Comparison of ENCODE assay signal across 12 cellular contexts in the genomic region with DNA sequence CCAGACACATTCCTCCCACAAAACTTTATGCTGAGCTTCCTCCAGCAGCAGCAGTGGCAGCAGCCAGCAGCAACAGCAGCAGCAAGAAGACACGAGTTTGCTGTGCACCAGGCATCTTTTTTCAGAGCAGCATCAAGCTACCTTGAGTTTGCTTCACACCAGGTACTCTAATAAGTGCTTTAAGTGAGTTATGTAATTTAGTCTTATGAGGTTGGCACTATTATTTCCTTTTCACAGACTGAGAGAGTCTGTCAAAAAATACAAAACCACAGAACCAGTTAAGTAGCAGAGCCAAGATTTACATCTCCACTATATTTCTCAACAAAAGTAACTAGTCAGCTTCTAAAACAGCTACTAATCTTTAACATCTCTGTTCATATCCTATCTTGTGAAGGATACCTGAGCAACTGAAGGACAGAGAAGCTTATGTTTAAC. TPM values are rescaled to one million over a fixed set of nuclear protein-coding genes. Genes with fewer than 3 reads are reported as not detected.
DNase-seq lines count a peak whose midpoint lies in the region; ATAC-seq, FAIRE-seq and TF ChIP-seq lines count a peak whose summit lies in the region.
"Had no signal": no experiment of that assay in that cellular context is flagged by ENCODE, and none has a peak within 500 bp of the region (broad histone marks: within the 10 kb centered on the region; RNA-seq: fewer than 3 reads in every experiment).

No MANE protein-coding gene starts in this region.

- intact Hi-C loops in Right ventricle myocardium superior (cut with DNase I) (no loop called here), pancreas (cut with DNase I) (no loop called here)

- no peak for TF ChIP-seq CTCF in cardiac muscle cell (IDR thresholded peaks at IDR 0.05; ENCODE audit: low read depth, low read length)
- no peak for TF ChIP-seq CTCF in pancreas (IDR thresholded peaks at IDR 0.05)

- no peak for ATAC-seq in Right ventricle myocardium superior (ENCODE audit: poor library complexity)
- peak; percentile 48 for ATAC-seq in activated CD8-positive, alpha-beta T cell treated with anti-CD3 and anti-CD28 coated beads, Interleukin-2, amount 10 ng/mL, durations not matched to agents 7 days and 5 days
- peak; percentile 89 for ATAC-seq in effector memory CD8-positive, alpha-beta T cell (replicated peaks)
- ATAC-seq in stimulated activated naive CD8-positive, alpha-beta T cell treated with anti-CD3 and anti-CD28 coated beads, Interleukin-15, amount 100 ng/mL, for 72 hours = peak; percentile 31
- ATAC-seq in HG03460 (IDR thresholded peaks at IDR 0.05; ENCODE audit: unreplicated experiment) = no peak
- ATAC-seq in pancreas = no peak
- ATAC-seq in HG02884 (IDR thresholded peaks at IDR 0.05; ENCODE audit: unreplicated experiment) = no peak

- H3K4me3 ChIP-seq in cardiac muscle cell = no peak overlapping the region
- H3K4me3 ChIP-seq in pancreas = no peak overlapping the region

- whole genome bisulfite sequencing in pancreas, 2 donors = 17 to 29% methylated on average over 1 of the region's 1 CpG

- peaks cover 52% of the 10 kb centered on the region for H3K36me3 Mint-ChIP-seq in activated CD8-positive, alpha-beta T cell treated with anti-CD3 and anti-CD28 coated beads, Interleukin-2, amount 10 ng/mL, durations not matched to agents 7 days and 5 days (ENCODE audit: low read depth)
- H3K36me3 Mint-ChIP-seq in effector memory CD8-positive, alpha-beta T cell (ENCODE audit: insufficient read depth) = peaks cover 19% of the 10 kb centered on the region

- no peaks in the 10 kb centered on the region for H3K27me3 Mint-ChIP-seq in activated CD8-positive, alpha-beta T cell treated with anti-CD3 and anti-CD28 coated beads, Interleukin-2, amount 10 ng/mL, durations not matched to agents 7 days and 5 days (ENCODE audit: low read depth)
- no peaks in the 10 kb centered on the region for H3K27me3 Mint-ChIP-seq in effector memory CD8-positive, alpha-beta T cell
- H3K27me3 Mint-ChIP-seq in stimulated activated naive CD8-positive, alpha-beta T cell treated with anti-CD3 and anti-CD28 coated beads, Interleukin-15, amount 100 ng/mL, for 72 hours = no peaks in the 10 kb centered on the region

- no peak overlapping the region for H3K4me3 Mint-ChIP-seq in activated CD8-positive, alpha-beta T cell treated with anti-CD3 and anti-CD28 coated beads, Interleukin-2, amount 10 ng/mL, durations not matched to agents 7 days and 5 days
- H3K4me3 Mint-ChIP-seq in effector memory CD8-positive, alpha-beta T cell = peak overlapping the region; percentile 72 to 79
- no peak overlapping the region for H3K4me3 Mint-ChIP-seq in stimulated activated naive CD8-positive, alpha-beta T cell treated with anti-CD3 and anti-CD28 coated beads, Interleukin-15, amount 100 ng/mL, for 72 hours

- H3K4me1 ChIP-seq in cardiac muscle cell (ENCODE audit: low read depth) (peaks cover 11% of the 10 kb centered on the region), pancreas (peaks cover 0 to 5% (median 0%) of the 10 kb centered on the region in 3 donors)

- no peaks in the 10 kb centered on the region for H3K9me3 Mint-ChIP-seq in activated CD8-positive, alpha-beta T cell treated with anti-CD3 and anti-CD28 coated beads, Interleukin-2, amount 10 ng/mL, durations not matched to agents 7 days and 5 days (ENCODE audit: insufficient read depth)
- H3K9me3 Mint-ChIP-seq in effector memory CD8-positive, alpha-beta T cell = no peaks in the 10 kb centered on the region
- peaks cover 7% of the 10 kb centered on the region in 2 donors for H3K9me3 Mint-ChIP-seq in stimulated activated naive CD8-positive, alpha-beta T cell treated with anti-CD3 and anti-CD28 coated beads, Interleukin-15, amount 100 ng/mL, for 72 hours

- CTCF ChIA-PET in activated CD8-positive, alpha-beta T cell treated with anti-CD3 and anti-CD28 coated beads, Interleukin-2, amount 10 ng/mL, durations not matched to agents 7 days and 5 days (lab: Charles Lee) = interaction anchor here (0.9 to 1.9 kb wide), 5 partner anchors 8 to 73 kb away, joined by 3 to 7 read pairs (median 5); a partner anchor contains a TSS

- DNase-seq in cardiac muscle cell (ENCODE audit: low read depth in 1 of 2, low spot score in 1 of 2) (no peak), Right ventricle myocardium superior (no peak), pancreas (no peak)
- DNase-seq in activated CD8-positive, alpha-beta T cell treated with anti-CD3 and anti-CD28 coated beads, Interleukin-2, amount 10 ng/mL, durations not matched to agents 7 days and 5 days = no peak
- DNase-seq in effector memory CD8-positive, alpha-beta T cell = peak in 1 of 3 experiments; percentile 26
- no peak for DNase-seq in stimulated activated naive CD8-positive, alpha-beta T cell treated with anti-CD3 and anti-CD28 coated beads, Interleukin-15, amount 100 ng/mL, for 72 hours
- DNase-seq: MV-4-11; SIG-M5; stimulated activated CD4-positive, alpha-beta T cell treated with anti-CD3 and anti-CD28 coated beads, Interleukin-1b, Interleukin-23, amount 100 ng/mL, for 48 hours had no signal

- H3K36me3 ChIP-seq in cardiac muscle cell = no peaks in the 10 kb centered on the region
- no peaks in the 10 kb centered on the region for H3K36me3 ChIP-seq in pancreas

- FAIRE-seq in pancreas (lab: Jason Lieb, UNC) = no peak
- FAIRE-seq: GM12891 had no signal

- peak overlapping the region; percentile 60 for H3K27ac ChIP-seq in cardiac muscle cell
- no peak overlapping the region for H3K27ac ChIP-seq in pancreas

- H3K4me1 Mint-ChIP-seq in activated CD8-positive, alpha-beta T cell treated with anti-CD3 and anti-CD28 coated beads, Interleukin-2, amount 10 ng/mL, durations not matched to agents 7 days and 5 days (ENCODE audit: low read depth) = peaks cover 54% of the 10 kb centered on the region
- peaks cover 48 to 52% of the 10 kb centered on the region in 2 donors for H3K4me1 Mint-ChIP-seq in effector memory CD8-positive, alpha-beta T cell (ENCODE audit: low read depth in 2 of 2)
- peaks cover 66% of the 10 kb centered on the region for H3K4me1 Mint-ChIP-seq in stimulated activated naive CD8-positive, alpha-beta T cell treated with anti-CD3 and anti-CD28 coated beads, Interleukin-15, amount 100 ng/mL, for 72 hours

- H3K27ac Mint-ChIP-seq in activated CD8-positive, alpha-beta T cell treated with anti-CD3 and anti-CD28 coated beads, Interleukin-2, amount 10 ng/mL, durations not matched to agents 7 days and 5 days = peak overlapping the region; percentile 50
- H3K27ac Mint-ChIP-seq in effector memory CD8-positive, alpha-beta T cell = peak overlapping the region; percentile 91 to 95
- peak overlapping the region; percentile 51 to 92 for H3K27ac Mint-ChIP-seq in stimulated activated naive CD8-positive, alpha-beta T cell treated with anti-CD3 and anti-CD28 coated beads, Interleukin-15, amount 100 ng/mL, for 72 hours

- POLR2A ChIA-PET in activated CD8-positive, alpha-beta T cell treated with anti-CD3 and anti-CD28 coated beads, Interleukin-2, amount 10 ng/mL, durations not matched to agents 7 days and 5 days (lab: Charles Lee) = interaction anchor here (1.1 to 1.9 kb wide), 3 partner anchors 8 to 73 kb away, joined by 3 to 5 read pairs (median 3); a partner anchor contains a TSS

- H3K9me3 ChIP-seq in cardiac muscle cell (ENCODE audit: low read depth) (no peaks in the 10 kb centered on the region), pancreas (no peaks in the 10 kb centered on the region)

- H3K27me3 ChIP-seq in cardiac muscle cell (no peaks in the 10 kb centered on the region), pancreas (no peaks in the 10 kb centered on the region)

RNA-seq across cellular contexts. Expression of a gene that starts 23.7 kb away (rescaled TPM):
- total RNA-seq in cardiac muscle cell (32.3 and 35.2 TPM in 2 replicates), Right ventricle myocardium superior (29.9 TPM), pancreas (10 to 100 TPM; 13.3 to 22.2 (median 17.5) TPM)
- polyA plus RNA-seq in cardiac muscle cell (42.4 and 55.4 TPM in 2 replicates), pancreas (10 to 100 TPM in 1 of 2 donors, 1 to 10 TPM in 1; 9.6 to 16.0 TPM)
- 10 to 100 TPM; 50.0 to 53.4 TPM for total RNA-seq in activated CD8-positive, alpha-beta T cell treated with anti-CD3 and anti-CD28 coated beads, Interleukin-2, amount 10 ng/mL, durations not matched to agents 7 days and 5 days

Comparison
In these comparisons a context has a peak if more than half of its experiments do, and no peak if none do; other contexts are left out.
1. ATAC-seq: peak in activated CD8-positive, alpha-beta T cell treated with anti-CD3 and anti-CD28 coated beads, Interleukin-2, amount 10 ng/mL, durations not matched to agents 7 days and 5 days (single experiment), effector memory CD8-positive, alpha-beta T cell (single experiment) and stimulated activated naive CD8-positive, alpha-beta T cell treated with anti-CD3 and anti-CD28 coated beads, Interleukin-15, amount 100 ng/mL, for 72 hours (single experiment); none in Right ventricle myocardium superior (single experiment), HG03460 (single experiment), pancreas (0 of 4) and HG02884 (single experiment).
2. H3K4me3 Mint-ChIP-seq: peak in effector memory CD8-positive, alpha-beta T cell (2 of 2); none in activated CD8-positive, alpha-beta T cell treated with anti-CD3 and anti-CD28 coated beads, Interleukin-2, amount 10 ng/mL, durations not matched to agents 7 days and 5 days (single experiment) and stimulated activated naive CD8-positive, alpha-beta T cell treated with anti-CD3 and anti-CD28 coated beads, Interleukin-15, amount 100 ng/mL, for 72 hours (0 of 2).
3. Peak in every context shown above with its lines, with median percentiles within 50 percentile points of each other: H3K27ac Mint-ChIP-seq.